In the genomic region with DNA sequence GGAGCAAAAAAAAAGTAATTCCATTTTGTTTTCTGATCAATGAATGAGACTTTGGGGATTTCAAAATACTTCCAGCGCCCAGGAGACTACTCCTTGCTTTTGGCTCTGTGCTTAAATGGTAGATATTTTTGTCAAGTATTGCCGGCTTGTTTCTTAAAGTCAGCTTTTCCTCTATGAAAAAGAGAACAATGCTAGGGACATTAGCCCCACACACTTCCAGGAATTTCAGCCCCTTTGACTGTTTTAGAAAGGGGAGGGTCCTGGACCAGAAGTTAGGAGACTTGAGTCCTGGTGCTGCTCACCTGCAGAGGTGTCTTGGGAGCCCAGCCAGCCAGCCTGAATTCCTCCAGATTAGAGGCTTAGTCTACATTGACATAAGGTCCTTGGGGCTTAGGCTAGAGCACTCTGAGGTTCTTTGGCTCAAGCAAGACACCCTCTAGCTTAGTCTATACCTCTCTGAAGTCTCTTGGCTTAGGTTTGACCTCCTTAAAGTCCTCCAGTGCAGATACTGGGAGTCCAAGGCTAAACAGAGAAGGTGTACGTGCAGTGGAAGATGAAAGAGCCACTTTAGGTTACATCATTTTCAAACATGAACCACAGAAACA, we compare ENCODE assay signal across 8 cellular contexts. TPM values are rescaled to one million over a fixed set of nuclear protein-coding genes. Genes with fewer than 3 reads are reported as not detected.
DNase-seq lines count a peak whose midpoint lies in the region; FAIRE-seq and TF ChIP-seq lines count a peak whose summit lies in the region.

No MANE protein-coding gene starts in this region.

- no peak for FAIRE-seq in frontal cortex (lab: Jason Lieb, UNC)

- no peak for TF ChIP-seq CTCF in fibroblast of the aortic adventitia (IDR thresholded peaks at IDR 0.05; ENCODE audit: insufficient read depth, low read length)

- DNase-seq in H7 (peak; percentile 54), SW480 (ENCODE audit: low spot score) (peak; percentile 13), fibroblast of the aortic adventitia (ENCODE audit: low read depth) (no peak), skeletal muscle cell (ENCODE audit: low read depth) (no peak), T1000 (lab: John Stamatoyannopoulos, UW) (no peak), midbrain (lab: John Stamatoyannopoulos, UW) (no peak), nucleus accumbens (lab: John Stamatoyannopoulos, UW) (no peak), frontal cortex (ENCODE audit: low spot score in 2 of 2) (no peak)

- peaks cover 40% of the 10 kb centered on the region for H3K27me3 ChIP-seq in H7 (ENCODE audit: control insufficient read depth, insufficient read depth, low read length)

- H3K4me3 ChIP-seq in H7 (ENCODE audit: insufficient read depth, low read depth, low read length) (peak overlapping the region; percentile 87; the same call in 1 of the 2 replicates), fibroblast of the aortic adventitia (ENCODE audit: low read depth, low read length) (peak overlapping the region; percentile 88), skeletal muscle cell (ENCODE audit: low read depth, low read length) (peak overlapping the region; percentile 83)

- H3K36me3 ChIP-seq in H7 (replicated peaks; ENCODE audit: control insufficient read depth, insufficient read depth, low read length), result no peaks in the 10 kb centered on the region

RNA-seq across cellular contexts. Expression of gene SETD7, which starts 1.6 kb away (rescaled TPM):
- total RNA-seq in H7 (2014; rRNA removed; shearing (Covaris generic)), result 7.8 and 8.6 TPM in 2 replicates
- 80.3 and 134 TPM in 2 replicates for total RNA-seq in fibroblast of the aortic adventitia (ENCODE audit: low replicate concordance)
- 28.5 TPM for total RNA-seq in frontal cortex

Comparison
In these comparisons a context has a peak if more than half of its experiments do, and no peak if none do; other contexts are left out.
1. DNase-seq: peak in H7 (single experiment) and SW480 (single experiment); none in fibroblast of the aortic adventitia (single experiment), skeletal muscle cell (single experiment), T1000 (single experiment), midbrain (single experiment), nucleus accumbens (0 of 56) and frontal cortex (0 of 2).
2. Peak in every context shown above with its lines, with median percentiles within 50 percentile points of each other: H3K4me3 ChIP-seq.